6 cellular contexts compared by ENCODE assay signal in genomic region chr20:25563876-25564275, GRCh38. TPM values are rescaled to one million over a fixed set of nuclear protein-coding genes. Genes with fewer than 3 reads are reported as not detected.
"Had no signal": no experiment of that assay in that cellular context is flagged by ENCODE, and none has a peak within 500 bp of the region (broad histone marks: within the 10 kb centered on the region; RNA-seq: fewer than 3 reads in every experiment).

No MANE protein-coding gene starts in this region.

- H3K4me2 ChIP-seq: GM23338 had no signal

- DNase-seq: H9, HCEC 1CT, IMR-90 had no signal

- H3K27ac Mint-ChIP-seq: GM23338, H9 had no signal

- ATAC-seq: GM23338, K562 had no signal

- H3K4me3 ChIP-seq: GM23338, K562 had no signal

- H3K4me3 Mint-ChIP-seq: GM23338, H9 had no signal

- H2AFZ ChIP-seq: GM23338 had no signal

RNA-seq across cellular contexts. Expression of gene NINL, which starts 21.5 kb away (rescaled TPM):
- total RNA-seq: HT-29 had no signal
